In genomic region chr11:20156280-20156875, GRCh38 we compare ENCODE assay signal across 8 cellular contexts. TPM values are rescaled to one million over a fixed set of nuclear protein-coding genes. Genes with fewer than 3 reads are reported as not detected.
DNase-seq lines count a peak whose midpoint lies in the region; ATAC-seq lines count a peak whose summit lies in the region.

No MANE protein-coding gene starts in this region.

- H3K27me3 Mint-ChIP-seq in stimulated activated memory B cell treated with anti-CD40 and anti-IgM and Interleukin-4, amounts not matched to agents 10 μg/mL and 1 μg/mL and 100 μg/mL, for 72 hours, result peaks cover 82% of the 10 kb centered on the region

- no peak for ATAC-seq in stimulated activated memory B cell treated with anti-CD40 and anti-IgM and Interleukin-4, amounts not matched to agents 10 μg/mL and 1 μg/mL and 100 μg/mL, for 72 hours
- ATAC-seq in GM21526 (IDR thresholded peaks at IDR 0.05; ENCODE audit: low FRiP score, unreplicated experiment) (no peak), HG03571 (IDR thresholded peaks at IDR 0.05; ENCODE audit: unreplicated experiment) (no peak), GM18873 (IDR thresholded peaks at IDR 0.05; ENCODE audit: low FRiP score, unreplicated experiment) (no peak)

- H3K4me3 Mint-ChIP-seq in stimulated activated memory B cell treated with anti-CD40 and anti-IgM and Interleukin-4, amounts not matched to agents 10 μg/mL and 1 μg/mL and 100 μg/mL, for 72 hours, result peak overlapping the region; percentile 70

- H3K9me3 Mint-ChIP-seq in stimulated activated memory B cell treated with anti-CD40 and anti-IgM and Interleukin-4, amounts not matched to agents 10 μg/mL and 1 μg/mL and 100 μg/mL, for 72 hours, result peaks cover 10% of the 10 kb centered on the region

- H3K27ac Mint-ChIP-seq in stimulated activated memory B cell treated with anti-CD40 and anti-IgM and Interleukin-4, amounts not matched to agents 10 μg/mL and 1 μg/mL and 100 μg/mL, for 72 hours, result no peak overlapping the region

- peaks cover 16% of the 10 kb centered on the region for H3K4me1 Mint-ChIP-seq in stimulated activated memory B cell treated with anti-CD40 and anti-IgM and Interleukin-4, amounts not matched to agents 10 μg/mL and 1 μg/mL and 100 μg/mL, for 72 hours

- peaks cover 7% of the 10 kb centered on the region for H3K36me3 Mint-ChIP-seq in stimulated activated memory B cell treated with anti-CD40 and anti-IgM and Interleukin-4, amounts not matched to agents 10 μg/mL and 1 μg/mL and 100 μg/mL, for 72 hours

- DNase-seq in NCI-H1105 treated with DMSO at 0.1 percent for 48 hours (lab: John Stamatoyannopoulos, UW), result peak; percentile 77
- peak; percentile 30 for DNase-seq in activated T-cell treated with anti-CD3 and anti-CD28 coated beads for 24 hours (ENCODE audit: low read depth)
- peak; percentile 71 for DNase-seq in iPS-NIHi7 (ENCODE audit: extremely low spot score)
- no peak for DNase-seq in SK-N-DZ (ENCODE audit: low spot score)

RNA-seq across cellular contexts. Expression of gene DBX1, which starts 3.9 kb away (rescaled TPM):
- polyA plus RNA-seq in SK-N-DZ (2014; cell fraction: cytosol; rRNA removed), result not detected in 2 replicates
- polyA plus RNA-seq in SK-N-DZ (2014; cell fraction: nucleus; rRNA removed), result not detected in 2 replicates
